ENCODE assay signal across 27 cellular contexts in the genomic region with DNA sequence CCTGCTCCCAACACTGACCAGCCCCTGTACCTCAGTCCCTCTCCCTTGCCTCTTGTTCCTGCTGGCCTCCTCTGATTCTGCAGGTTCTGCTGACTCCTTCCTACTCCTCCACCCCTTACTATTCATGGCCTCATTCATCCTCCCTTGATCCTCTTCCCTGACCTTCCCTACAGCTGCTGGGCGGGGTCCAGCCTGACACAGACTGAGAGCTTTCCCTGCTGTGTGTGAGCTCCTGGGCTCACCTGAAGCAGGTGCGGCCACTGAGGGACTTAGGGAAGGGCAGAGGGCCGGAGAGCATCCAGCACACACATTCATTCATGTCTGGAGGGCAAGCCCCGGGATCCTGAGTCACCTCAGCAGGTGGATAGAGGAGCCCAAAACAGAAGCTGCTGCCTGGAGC.
DNase-seq lines count a peak whose midpoint lies in the region; ATAC-seq, FAIRE-seq and TF ChIP-seq lines count a peak whose summit lies in the region.
"Had no signal": no experiment of that assay in that cellular context is flagged by ENCODE, and none has a peak within 500 bp of the region (broad histone marks: within the 10 kb centered on the region; RNA-seq: fewer than 3 reads in every experiment).

No MANE protein-coding gene starts in this region.

- peaks cover 33% of the 10 kb centered on the region for H3K4me1 ChIP-seq in astrocyte (ENCODE audit: insufficient read depth, low read length)
- H3K4me1 ChIP-seq in lower lobe of right lung: peaks cover 9% of the 10 kb centered on the region
- H3K4me1 ChIP-seq: parathyroid adenoma, spleen, upper lobe of right lung had no signal

- H3K36me3 ChIP-seq in astrocyte (ENCODE audit: insufficient read depth, low read length) (no peaks in the 10 kb centered on the region), lower lobe of right lung (no peaks in the 10 kb centered on the region)
- H3K36me3 ChIP-seq: gastroesophageal sphincter, left ventricle myocardium inferior, spleen, upper lobe of right lung had no signal

- no peaks in the 10 kb centered on the region for H3K79me2 ChIP-seq in astrocyte (ENCODE audit: insufficient read depth, low read length)

- H4K20me1 ChIP-seq in astrocyte (ENCODE audit: insufficient read depth, low read length): peaks cover 19% of the 10 kb centered on the region

- H3K9me3 Mint-ChIP-seq in astrocyte (ENCODE audit: unreplicated experiment) (peaks cover 10% of the 10 kb centered on the region), type B pancreatic cell (peaks cover 10% of the 10 kb centered on the region)
- H3K9me3 Mint-ChIP-seq: activated naive CD8-positive, alpha-beta T cell treated with anti-CD3 and anti-CD28 coated beads for 36 hours; CD4-positive, alpha-beta T cell; IgD-negative memory B cell; immature natural killer cell had no signal

- H3K27me3 ChIP-seq in astrocyte (ENCODE audit: insufficient read depth, low read length): no peaks in the 10 kb centered on the region
- no peaks in the 10 kb centered on the region for H3K27me3 ChIP-seq in lower lobe of right lung (ENCODE audit: low read depth)
- H3K27me3 ChIP-seq: gastroesophageal sphincter, right atrium auricular region, spleen, upper lobe of right lung had no signal

- no peak overlapping the region for H2AFZ ChIP-seq in astrocyte (ENCODE audit: low read depth, low read length)
- H2AFZ ChIP-seq: parathyroid adenoma had no signal

- H3K27me3 Mint-ChIP-seq in astrocyte (ENCODE audit: low read depth, unreplicated experiment): no peaks in the 10 kb centered on the region
- H3K27me3 Mint-ChIP-seq in type B pancreatic cell: no peaks in the 10 kb centered on the region
- H3K27me3 Mint-ChIP-seq: activated naive CD8-positive, alpha-beta T cell treated with anti-CD3 and anti-CD28 coated beads for 36 hours; CD4-positive, alpha-beta T cell; T-helper 17 cell had no signal

- TF ChIP-seq CTCF in astrocyte (IDR thresholded peaks at IDR 0.05; ENCODE audit: insufficient read depth, low read depth, low read length) (no peak), lower lobe of right lung (IDR thresholded peaks at IDR 0.05) (no peak), type B pancreatic cell (conservative IDR thresholded peaks at IDR 0.05) (no peak)

- no peak overlapping the region for H3K4me2 ChIP-seq in astrocyte (ENCODE audit: low read length)

- no peak for FAIRE-seq in astrocyte (lab: Jason Lieb, UNC)

- H3K27ac Mint-ChIP-seq in astrocyte (ENCODE audit: unreplicated experiment): peak overlapping the region; percentile 30
- peak overlapping the region; percentile 34 for H3K27ac Mint-ChIP-seq in type B pancreatic cell
- H3K27ac Mint-ChIP-seq: activated naive CD8-positive, alpha-beta T cell treated with anti-CD3 and anti-CD28 coated beads for 36 hours; CD4-positive, alpha-beta T cell; IgD-negative memory B cell; T-helper 17 cell had no signal

- ATAC-seq in lower lobe of right lung (no peak), GM18907 (IDR thresholded peaks at IDR 0.05; ENCODE audit: unreplicated experiment) (no peak), HG02885 (IDR thresholded peaks at IDR 0.05; ENCODE audit: poor library complexity, unreplicated experiment) (no peak)
- ATAC-seq: gastroesophageal sphincter, SK-N-SH treated with all-trans-retinoic acid at 6 μM for 48 hours, T-helper 17 cell, upper lobe of right lung had no signal

- H3K4me1 Mint-ChIP-seq in astrocyte (ENCODE audit: low read depth, unreplicated experiment): peaks cover 64% of the 10 kb centered on the region
- peaks cover 25% of the 10 kb centered on the region for H3K4me1 Mint-ChIP-seq in type B pancreatic cell (ENCODE audit: unreplicated experiment)
- H3K4me1 Mint-ChIP-seq: activated naive CD8-positive, alpha-beta T cell treated with anti-CD3 and anti-CD28 coated beads for 36 hours; IgD-negative memory B cell; T-helper 17 cell had no signal

- no peak overlapping the region for H3K9ac ChIP-seq in astrocyte (ENCODE audit: low read length)
- H3K9ac ChIP-seq: parathyroid adenoma had no signal

- DNase-seq in NCI-H1417 (lab: John Stamatoyannopoulos, UW) (peak in 2 of 3 experiments; percentile 38 to 62), NCI-H1417 treated with DMSO at 0.1 percent for 48 hours (lab: John Stamatoyannopoulos, UW) (no peak), astrocyte (ENCODE audit: low read depth) (no peak), lower lobe of right lung (peak; percentile 15), type B pancreatic cell (ENCODE audit: extremely low spot score, unreplicated experiment) (no peak), COLO829 (ENCODE audit: low spot score) (no peak)
- DNase-seq: activated effector memory CD4-positive, alpha-beta T cell treated with Interleukin-2 at 50 U/mL for 16 hours; activated naive CD8-positive, alpha-beta T cell treated with anti-CD3 and anti-CD28 coated beads for 36 hours; activated T-cell treated with anti-CD3 and anti-CD28 coated beads for 4 hours; CD4-positive, alpha-beta T cell; hypothalamus; immature natural killer cell; left ventricle myocardium inferior; NCI-H1092; NCI-H2081; NCI-H226; spleen; T-helper 17 cell; upper lobe of right lung had no signal

- no peak overlapping the region for H3K4me3 Mint-ChIP-seq in astrocyte (ENCODE audit: unreplicated experiment)
- H3K4me3 Mint-ChIP-seq in type B pancreatic cell: no peak overlapping the region
- H3K4me3 Mint-ChIP-seq: activated naive CD8-positive, alpha-beta T cell treated with anti-CD3 and anti-CD28 coated beads for 36 hours; CD4-positive, alpha-beta T cell; IgD-negative memory B cell; immature natural killer cell; T-helper 17 cell had no signal

- intact Hi-C loops in lower lobe of right lung (cut with DNase I): no loop called here

- H3K9me3 ChIP-seq in astrocyte (ENCODE audit: insufficient read depth, low read depth, low read length) (peaks cover 5% of the 10 kb centered on the region), lower lobe of right lung (no peaks in the 10 kb centered on the region)
- H3K9me3 ChIP-seq: gastroesophageal sphincter, upper lobe of right lung had no signal

- peaks cover 60% of the 10 kb centered on the region for H3K36me3 Mint-ChIP-seq in astrocyte (ENCODE audit: low read depth, unreplicated experiment)
- H3K36me3 Mint-ChIP-seq in type B pancreatic cell: peaks cover 24% of the 10 kb centered on the region
- H3K36me3 Mint-ChIP-seq: activated naive CD8-positive, alpha-beta T cell treated with anti-CD3 and anti-CD28 coated beads for 36 hours; immature natural killer cell had no signal

- no peak overlapping the region for H3K4me3 ChIP-seq in astrocyte (ENCODE audit: insufficient read depth, low read depth, low read length)
- no peak overlapping the region for H3K4me3 ChIP-seq in lower lobe of right lung
- H3K4me3 ChIP-seq: gastroesophageal sphincter, left ventricle myocardium inferior, right atrium auricular region, spleen, upper lobe of right lung had no signal

- H3K27ac ChIP-seq in astrocyte (ENCODE audit: low read depth, low read length) (no peak overlapping the region), lower lobe of right lung (no peak overlapping the region)
- H3K27ac ChIP-seq: 22Rv1, gastroesophageal sphincter, left ventricle myocardium inferior, parathyroid adenoma, spleen, upper lobe of right lung had no signal

Comparison
In these comparisons a context has a peak if more than half of its experiments do, and no peak if none do; other contexts are left out.
1. DNase-seq: peak in NCI-H1417 (2 of 3) and lower lobe of right lung (single experiment); none in NCI-H1417 treated with DMSO at 0.1 percent for 48 hours (single experiment), astrocyte (single experiment), type B pancreatic cell (single experiment) and COLO829 (single experiment).